25 cellular contexts compared by ENCODE assay signal in the genomic region with DNA sequence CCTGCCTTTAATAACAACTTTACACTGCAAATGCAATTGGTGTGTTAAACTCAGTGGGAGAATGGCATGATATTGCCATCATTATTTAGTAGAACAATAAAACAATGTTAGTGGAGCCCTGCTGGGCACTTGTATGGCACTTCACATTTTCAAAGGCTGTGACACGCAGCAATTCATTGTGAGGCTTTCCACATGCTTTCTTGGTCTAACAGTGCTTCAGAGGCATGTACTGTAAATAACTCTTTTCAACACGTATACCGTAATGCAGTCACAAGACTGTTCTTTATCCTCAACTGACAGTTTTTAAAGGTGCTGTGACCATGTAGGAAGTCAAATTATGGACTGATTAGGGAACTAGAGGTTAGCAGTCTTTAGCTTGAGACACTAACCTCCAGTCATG.
DNase-seq lines count a peak whose midpoint lies in the region; ATAC-seq, FAIRE-seq and TF ChIP-seq lines count a peak whose summit lies in the region.
"Had no signal": no experiment of that assay in that cellular context is flagged by ENCODE, and none has a peak within 500 bp of the region (broad histone marks: within the 10 kb centered on the region; RNA-seq: fewer than 3 reads in every experiment).

No MANE protein-coding gene starts in this region.

- no peaks in the 10 kb centered on the region for H4K20me1 ChIP-seq in neural cell (ENCODE audit: insufficient read depth)

- WGBS in pancreas, 2 donors = 59 to 82% methylated on average over 3 of the region's 3 CpGs

- H3K27me3 ChIP-seq in neural cell (ENCODE audit: insufficient read depth, low read depth, low read length) = no peaks in the 10 kb centered on the region
- H3K27me3 ChIP-seq in pancreas = no peaks in the 10 kb centered on the region
- H3K27me3 ChIP-seq: adrenal gland, body of pancreas, upper lobe of left lung had no signal

- no peaks in the 10 kb centered on the region for H3K9me3 ChIP-seq in neural cell (ENCODE audit: low read length)
- no peaks in the 10 kb centered on the region for H3K9me3 ChIP-seq in pancreas
- H3K9me3 ChIP-seq in mucosa of descending colon = no peaks in the 10 kb centered on the region
- H3K9me3 ChIP-seq: adrenal gland, body of pancreas, upper lobe of left lung had no signal

- H3K79me2 ChIP-seq in neural cell (replicated peaks; ENCODE audit: insufficient read depth, low read length) = no peaks in the 10 kb centered on the region

- FAIRE-seq in pancreas (lab: Jason Lieb, UNC) = no peak
- FAIRE-seq: GM12892, HepG2 had no signal

- CTCF ChIA-PET in HEK293T (lab: Yijun Ruan, JAX) = no interaction called here

- TF ChIP-seq EP300 in neural cell (conservative IDR thresholded peaks at IDR 0.05; ENCODE audit: poor library complexity, severe bottlenecking) = peak; percentile 36

- POLR2A ChIA-PET in HEK293T (lab: Yijun Ruan, JAX) = no interaction called here

- no peaks in the 10 kb centered on the region for H3K4me1 ChIP-seq in pancreas
- H3K4me1 ChIP-seq in mucosa of descending colon (ENCODE audit: low read depth) = no peaks in the 10 kb centered on the region
- H3K4me1 ChIP-seq: adrenal gland, body of pancreas, upper lobe of left lung had no signal

- no peak for TF ChIP-seq RAD21 in neural cell (conservative IDR thresholded peaks at IDR 0.05)

- TF ChIP-seq CTCF in neural cell (IDR thresholded peaks at IDR 0.05; ENCODE audit: poor library complexity, severe bottlenecking) = no peak
- no peak for TF ChIP-seq CTCF in pancreas (IDR thresholded peaks at IDR 0.05)
- TF ChIP-seq CTCF in mucosa of descending colon (IDR thresholded peaks at IDR 0.05) = no peak

- no peak overlapping the region for H3K4me2 ChIP-seq in neural cell (ENCODE audit: low read length)

- H3K9ac ChIP-seq in neural cell (ENCODE audit: low read length) = no peak overlapping the region

- intact Hi-C loops in pancreas (cut with DNase I) = no loop called here
- intact Hi-C loops in mucosa of descending colon (cut with DNase I, micrococcal nuclease) = no loop called here

- no peak overlapping the region for H2AFZ ChIP-seq in neural cell (ENCODE audit: low read depth, low read length)

- no peaks in the 10 kb centered on the region for H3K36me3 ChIP-seq in neural cell (ENCODE audit: insufficient read depth, low read length)
- no peaks in the 10 kb centered on the region for H3K36me3 ChIP-seq in pancreas
- H3K36me3 ChIP-seq in mucosa of descending colon (ENCODE audit: low read depth) = no peaks in the 10 kb centered on the region
- H3K36me3 ChIP-seq: adrenal gland, upper lobe of left lung had no signal

- H3K27ac ChIP-seq in neural cell (ENCODE audit: low read length) = peak overlapping the region; percentile 5
- H3K27ac ChIP-seq in pancreas = no peak overlapping the region
- H3K27ac ChIP-seq: adrenal gland, body of pancreas, C4-2B, upper lobe of left lung had no signal

- no peak overlapping the region for H3K4me3 ChIP-seq in neural cell (ENCODE audit: low read length)
- no peak overlapping the region for H3K4me3 ChIP-seq in pancreas
- no peak overlapping the region for H3K4me3 ChIP-seq in mucosa of descending colon
- H3K4me3 ChIP-seq: adrenal gland, body of pancreas, upper lobe of left lung had no signal

- no peak for ATAC-seq in pancreas
- ATAC-seq in mucosa of descending colon = no peak
- ATAC-seq: body of pancreas; HepG2; Panc1; sciatic nerve; stimulated activated memory B cell treated with anti-CD40 and anti-IgM and Interleukin-4, amounts not matched to agents 10 μg/mL and 1 μg/mL and 100 μg/mL, for 72 hours had no signal

- H3F3A ChIP-seq in neural cell (ENCODE audit: insufficient read depth, low read length, poor library complexity, severe bottlenecking) = no peaks in the 10 kb centered on the region

- DNase-seq in HEK293T (ENCODE audit: extremely low spot score) = no peak
- peak; percentile 6 for DNase-seq in NCI-H2029 (lab: John Stamatoyannopoulos, UW)
- DNase-seq in NCI-H510A treated with DMSO at 0.1 percent for 48 hours (lab: John Stamatoyannopoulos, UW) = peak; percentile 23
- no peak for DNase-seq in COLO668 (lab: John Stamatoyannopoulos, UW; ENCODE audit: unreplicated experiment)
- no peak for DNase-seq in pancreas
- DNase-seq in mucosa of descending colon = no peak
- DNase-seq: activated CD4-positive, alpha-beta T cell treated with anti-CD3 and anti-CD28 coated beads, Interleukin-2, amount 50 U/mL, for 4 hours; activated CD4-positive, CD25-positive, alpha-beta regulatory T cell; activated naive CD4-positive, alpha-beta T cell treated with anti-CD3 and anti-CD28 coated beads for 36 hours; adrenal gland; body of pancreas; mesenchymal stem cell; NCI-H1048; posterior cingulate gyrus; SIG-M5; stimulated activated CD4-positive, alpha-beta T cell treated with anti-CD3 and anti-CD28 coated beads, Interleukin-12 subunit alpha, Interleukin-12 subunit beta, amount 100 ng/mL, for 4 hours; stimulated activated CD4-positive, alpha-beta T cell treated with anti-CD3 and anti-CD28 coated beads, Interleukin-4, amount 100 ng/mL, for 1 hour; upper lobe of left lung had no signal

- H3K9me2 ChIP-seq in neural cell (ENCODE audit: insufficient read depth, low read length) = no peaks in the 10 kb centered on the region

TF ChIP-seq in HEK293T, 16 proteins besides CTCF, POLR2A, EP300 and RAD21:
- TF ChIP-seq, protein P1, sequence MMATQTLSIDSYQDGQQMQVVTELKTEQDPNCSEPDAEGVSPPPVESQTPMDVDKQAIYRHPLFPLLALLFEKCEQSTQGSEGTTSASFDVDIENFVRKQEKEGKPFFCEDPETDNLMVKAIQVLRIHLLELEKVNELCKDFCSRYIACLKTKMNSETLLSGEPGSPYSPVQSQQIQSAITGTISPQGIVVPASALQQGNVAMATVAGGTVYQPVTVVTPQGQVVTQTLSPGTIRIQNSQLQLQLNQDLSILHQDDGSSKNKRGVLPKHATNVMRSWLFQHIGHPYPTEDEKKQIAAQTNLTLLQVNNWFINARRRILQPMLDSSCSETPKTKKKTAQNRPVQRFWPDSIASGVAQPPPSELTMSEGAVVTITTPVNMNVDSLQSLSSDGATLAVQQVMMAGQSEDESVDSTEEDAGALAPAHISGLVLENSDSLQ (IDR thresholded peaks at IDR 0.05) = peak; percentile 73
- peak; percentile 62; the same call in 1 of the 2 replicates for TF ChIP-seq ARNT (IDR thresholded peaks at IDR 0.05)
- no peak for TF ChIP-seq TARDBP (IDR thresholded peaks at IDR 0.05)

TF ChIP-seq in neural cell, 6 proteins besides CTCF, POLR2A, EP300 and RAD21:
- TF ChIP-seq POLR2AphosphoS5 (IDR thresholded peaks at IDR 0.05) (peak; percentile 56), EZH2 (IDR thresholded peaks at IDR 0.05; ENCODE audit: borderline replicate concordance, insufficient read depth, low read length, poor library complexity, severe bottlenecking) (no peak), SMC3 (conservative IDR thresholded peaks at IDR 0.05; ENCODE audit: poor library complexity) (no peak), TAF1 (IDR thresholded peaks at IDR 0.05; ENCODE audit: low read depth) (no peak), MXI1 (conservative IDR thresholded peaks at IDR 0.05; ENCODE audit: poor library complexity, severe bottlenecking) (peak; percentile 39)
- TF ChIP-seq, protein P2, sequence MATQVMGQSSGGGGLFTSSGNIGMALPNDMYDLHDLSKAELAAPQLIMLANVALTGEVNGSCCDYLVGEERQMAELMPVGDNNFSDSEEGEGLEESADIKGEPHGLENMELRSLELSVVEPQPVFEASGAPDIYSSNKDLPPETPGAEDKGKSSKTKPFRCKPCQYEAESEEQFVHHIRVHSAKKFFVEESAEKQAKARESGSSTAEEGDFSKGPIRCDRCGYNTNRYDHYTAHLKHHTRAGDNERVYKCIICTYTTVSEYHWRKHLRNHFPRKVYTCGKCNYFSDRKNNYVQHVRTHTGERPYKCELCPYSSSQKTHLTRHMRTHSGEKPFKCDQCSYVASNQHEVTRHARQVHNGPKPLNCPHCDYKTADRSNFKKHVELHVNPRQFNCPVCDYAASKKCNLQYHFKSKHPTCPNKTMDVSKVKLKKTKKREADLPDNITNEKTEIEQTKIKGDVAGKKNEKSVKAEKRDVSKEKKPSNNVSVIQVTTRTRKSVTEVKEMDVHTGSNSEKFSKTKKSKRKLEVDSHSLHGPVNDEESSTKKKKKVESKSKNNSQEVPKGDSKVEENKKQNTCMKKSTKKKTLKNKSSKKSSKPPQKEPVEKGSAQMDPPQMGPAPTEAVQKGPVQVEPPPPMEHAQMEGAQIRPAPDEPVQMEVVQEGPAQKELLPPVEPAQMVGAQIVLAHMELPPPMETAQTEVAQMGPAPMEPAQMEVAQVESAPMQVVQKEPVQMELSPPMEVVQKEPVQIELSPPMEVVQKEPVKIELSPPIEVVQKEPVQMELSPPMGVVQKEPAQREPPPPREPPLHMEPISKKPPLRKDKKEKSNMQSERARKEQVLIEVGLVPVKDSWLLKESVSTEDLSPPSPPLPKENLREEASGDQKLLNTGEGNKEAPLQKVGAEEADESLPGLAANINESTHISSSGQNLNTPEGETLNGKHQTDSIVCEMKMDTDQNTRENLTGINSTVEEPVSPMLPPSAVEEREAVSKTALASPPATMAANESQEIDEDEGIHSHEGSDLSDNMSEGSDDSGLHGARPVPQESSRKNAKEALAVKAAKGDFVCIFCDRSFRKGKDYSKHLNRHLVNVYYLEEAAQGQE (IDR thresholded peaks at IDR 0.05; ENCODE audit: borderline replicate concordance) = no peak

Comparison
In these comparisons a context has a peak if more than half of its experiments do, and no peak if none do; other contexts are left out.
1. DNase-seq: peak in NCI-H2029 (single experiment) and NCI-H510A treated with DMSO at 0.1 percent for 48 hours (single experiment); none in HEK293T (single experiment), COLO668 (single experiment), pancreas (0 of 6) and mucosa of descending colon (0 of 3).